2 cellular contexts compared by ENCODE assay signal in the genomic region with DNA sequence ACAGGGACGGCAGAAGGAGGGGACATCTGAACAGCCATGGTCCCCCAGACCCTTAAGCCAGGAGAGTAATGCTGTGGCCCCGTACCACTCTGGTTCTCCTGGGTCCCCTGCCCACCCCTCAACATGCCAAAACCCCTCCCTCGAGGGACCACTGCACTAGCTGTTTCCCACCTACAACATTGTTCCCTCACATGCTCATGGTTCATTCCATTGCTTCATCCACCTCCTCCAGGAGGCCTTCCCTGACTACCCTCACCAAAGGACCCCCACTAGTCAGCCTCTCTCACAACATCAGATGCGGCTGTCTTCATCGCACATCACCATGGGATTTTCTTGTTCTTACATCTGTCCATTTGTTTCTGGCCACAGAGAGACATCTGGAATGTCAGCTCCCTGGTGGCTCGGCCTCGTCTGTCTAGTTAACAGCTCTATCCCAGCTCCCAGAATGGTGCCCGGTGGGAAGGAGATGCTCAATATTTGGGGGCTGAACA.
TF ChIP-seq lines count a peak whose summit lies in the region.

No MANE protein-coding gene starts in this region.

TF ChIP-seq in SK-N-SH, 30 proteins besides CTCF, POLR2A, EP300 and RAD21:
- TF ChIP-seq MEF2A (IDR thresholded peaks at IDR 0.05; ENCODE audit: borderline replicate concordance, low read depth), result no peak

TF ChIP-seq in SK-N-SH treated with all-trans-retinoic acid at 6 μM for 48 hours, 23 proteins besides CTCF, POLR2A, EP300 and RAD21:
- no peak for TF ChIP-seq ZNF8 (CRISPR knock-in tag; IDR thresholded peaks at IDR 0.05)
- TF ChIP-seq ESRRG (CRISPR knock-in tag; IDR thresholded peaks at IDR 0.05), result no peak
- no peak for TF ChIP-seq ZNF70 (CRISPR knock-in tag; IDR thresholded peaks at IDR 0.05)
- no peak for TF ChIP-seq TOX (CRISPR knock-in tag; IDR thresholded peaks at IDR 0.05; ENCODE audit: borderline replicate concordance)
- no peak for TF ChIP-seq GLIS3 (CRISPR knock-in tag; IDR thresholded peaks at IDR 0.05)
- TF ChIP-seq ISL1 (CRISPR knock-in tag; IDR thresholded peaks at IDR 0.05), result no peak
